In genomic region chr1:150629115-150629928, GRCh38 we compare ENCODE assay signal across 8 cellular contexts. TPM values are rescaled to one million over a fixed set of nuclear protein-coding genes. Genes with fewer than 3 reads are reported as not detected.
DNase-seq lines count a peak whose midpoint lies in the region; ATAC-seq lines count a peak whose summit lies in the region.

Gene ENSA (minus strand): TSS chr1:150629612. CDS start chr1:150629470, 142 bp downstream.

- H3K9me3 Mint-ChIP-seq in memory B cell: no peaks in the 10 kb centered on the region

- no peak within 1 kb of the TSS for H3K4me3 Mint-ChIP-seq in memory B cell

- H3K4me3 ChIP-seq in endocrine pancreas (ENCODE audit: control insufficient read depth, insufficient read depth, low read length): peak within 1 kb of the TSS; percentile 99

- H3K36me3 ChIP-seq in endocrine pancreas (ENCODE audit: control insufficient read depth, insufficient read depth, low read length): peaks cover 10% of the 10 kb centered on the region

- ATAC-seq in GM21390 (IDR thresholded peaks at IDR 0.05; ENCODE audit: unreplicated experiment): peak; percentile 93
- peak; percentile 84 for ATAC-seq in memory B cell (ENCODE audit: low read depth)

- peak; percentile 99 for DNase-seq in Caki2 (ENCODE audit: low read depth)
- peak; percentile 70 to 98 (median 96) for DNase-seq in HUDEP-2 (lab: John Stamatoyannopoulos, UW; ENCODE audit: unreplicated experiment in 76 of 76)
- peak; percentile 98 for DNase-seq in NOMO-1 treated with dmso at 0.1 percent for 144 hours (lab: John Stamatoyannopoulos, UW; ENCODE audit: unreplicated experiment)
- DNase-seq in activated CD8-positive, alpha-beta memory T cell treated with anti-CD3 and anti-CD28 coated beads for 48 hours (ENCODE audit: low read depth in 2 of 3, low spot score in 2 of 3): peak; percentile 76 to 87 (median 86)
- peak; percentile 89 to 94 for DNase-seq in memory B cell (ENCODE audit: low spot score in 2 of 2)
- peak; percentile 84 for DNase-seq in stimulated activated CD8-positive, alpha-beta memory T cell treated with anti-CD3 and anti-CD28 coated beads, Interleukin-12 subunit alpha, Interleukin-12 subunit beta, amount 100 ng/mL, for 24 hours (ENCODE audit: extremely low read depth)

- H3K9ac ChIP-seq in endocrine pancreas (ENCODE audit: control insufficient read depth, insufficient read depth, low read length): peak within 1 kb of the TSS; percentile 99

- in situ Hi-C loops in Caki2 (cut with HindIII; ENCODE audit: low pct_unique_long_range_greater_than_20kb, low sequenced_read_pairs): no loop called here

- no peaks in the 10 kb centered on the region for H3K27me3 Mint-ChIP-seq in memory B cell

- peaks cover 14% of the 10 kb centered on the region for H3K36me3 Mint-ChIP-seq in memory B cell

- peaks cover 10% of the 10 kb centered on the region for H3K4me1 Mint-ChIP-seq in memory B cell

- H3K27ac Mint-ChIP-seq in memory B cell: no peak within 1 kb of the TSS

- H3K9me3 ChIP-seq in endocrine pancreas (ENCODE audit: control insufficient read depth, low read length): no peaks in the 10 kb centered on the region

- H3K4me1 ChIP-seq in endocrine pancreas (ENCODE audit: control insufficient read depth, insufficient read depth, low read length): peaks cover 16% of the 10 kb centered on the region

- no peaks in the 10 kb centered on the region for H3K27me3 ChIP-seq in endocrine pancreas (ENCODE audit: control insufficient read depth, insufficient read depth, low read length)

RNA-seq across cellular contexts. Expression of gene ENSA, which starts in this region (rescaled TPM):
- total RNA-seq in Caki2 (2014; rRNA removed; shearing (Covaris generic); ENCODE audit: low replicate concordance): 111 and 143 TPM in 2 replicates

Comparison
In these comparisons a context has a peak if more than half of its experiments do, and no peak if none do; other contexts are left out.
1. Peak in every context shown above with its lines: DNase-seq, ATAC-seq and H3K4me3 ChIP-seq.